ENCODE assay signal across 18 cellular contexts in genomic region chr6:104531591-104531990, GRCh38.
A peak's percentile ranks its signal among the peaks of the same experiment; 100 is the strongest.
DNase-seq lines count a peak whose midpoint lies in the region; ATAC-seq and TF ChIP-seq lines count a peak whose summit lies in the region.
"Had no signal": no experiment of that assay in that cellular context is flagged by ENCODE, and none has a peak within 500 bp of the region (broad histone marks: within the 10 kb centered on the region; RNA-seq: fewer than 3 reads in every experiment).

No MANE protein-coding gene starts in this region.

- peaks cover 11 to 32% of the 10 kb centered on the region in 2 donors for H3K4me1 ChIP-seq in ascending aorta
- peaks cover 0 to 7% (median 0%) of the 10 kb centered on the region in 6 donors for H3K4me1 ChIP-seq in spleen
- no peaks in the 10 kb centered on the region for H3K4me1 ChIP-seq in CD4-positive, alpha-beta memory T cell (ENCODE audit: insufficient read depth, low read length)
- H3K4me1 ChIP-seq: BE2C had no signal

- POLR2A ChIA-PET in CD4-positive, alpha-beta memory T cell (lab: Charles Lee; ENCODE audit: partially characterized antibody) = no interaction called here

- H3K9me3 Mint-ChIP-seq in mesothelial cell of epicardium = no peaks in the 10 kb centered on the region
- H3K9me3 Mint-ChIP-seq in CD4-positive, alpha-beta memory T cell = peaks cover 0 to 1% (median 0%) of the 10 kb centered on the region in 8 donors
- H3K9me3 Mint-ChIP-seq: CD4-positive, alpha-beta T cell had no signal

- DNase-seq in CD1c-positive myeloid dendritic cell (ENCODE audit: extremely low spot score) (peak; percentile 12), ascending aorta (ENCODE audit: low spot score in 2 of 2) (no peak), mesothelial cell of epicardium (ENCODE audit: low spot score in 2 of 2, unreplicated experiment in 2 of 2) (no peak), spleen (no peak), NCI-H2171 treated with DMSO at 0.1 percent for 48 hours (lab: John Stamatoyannopoulos, UW) (no peak), T-helper 1 cell (no peak)
- no peak for DNase-seq in CD4-positive, alpha-beta memory T cell
- DNase-seq: BE2C; CD4-positive, alpha-beta T cell; NCI-H1417; NCI-H187; NCI-H226; NCI-H524; NCI-H82; SHP77 treated with DMSO at 0.1 percent for 48 hours had no signal

- H3K4me3 ChIP-seq in ascending aorta = no peak overlapping the region
- no peak overlapping the region for H3K4me3 ChIP-seq in spleen
- no peak overlapping the region for H3K4me3 ChIP-seq in CD4-positive, alpha-beta memory T cell (ENCODE audit: low read length in 2 of 2)
- H3K4me3 ChIP-seq: GM12878, K562 had no signal

- H3K27me3 Mint-ChIP-seq in mesothelial cell of epicardium (ENCODE audit: low read depth) = no peaks in the 10 kb centered on the region
- peaks cover 3 to 5% of the 10 kb centered on the region in 2 donors for H3K27me3 Mint-ChIP-seq in CD4-positive, alpha-beta memory T cell
- H3K27me3 Mint-ChIP-seq: CD4-positive, alpha-beta T cell had no signal

- H3K36me3 ChIP-seq in ascending aorta (no peaks in the 10 kb centered on the region), spleen (no peaks in the 10 kb centered on the region)
- no peaks in the 10 kb centered on the region for H3K36me3 ChIP-seq in CD4-positive, alpha-beta memory T cell (ENCODE audit: insufficient read depth, low read length)
- H3K36me3 ChIP-seq: BE2C had no signal

- TF ChIP-seq CTCF in ascending aorta (IDR thresholded peaks at IDR 0.05) (no peak), mesothelial cell of epicardium (IDR thresholded peaks at IDR 0.05; ENCODE audit: unreplicated experiment) (no peak), spleen (IDR thresholded peaks at IDR 0.05 in 8 of 11, conservative IDR thresholded peaks at IDR 0.05 in 3 of 11) (no peak)

- H3K9me3 ChIP-seq in ascending aorta (no peaks in the 10 kb centered on the region), spleen (no peaks in the 10 kb centered on the region)
- H3K9me3 ChIP-seq in CD4-positive, alpha-beta memory T cell (ENCODE audit: control insufficient read depth in 1 of 2, low read length in 2 of 2) = no peaks in the 10 kb centered on the region
- H3K9me3 ChIP-seq: BE2C had no signal

- H3K4me3 Mint-ChIP-seq in mesothelial cell of epicardium = no peak overlapping the region
- no peak overlapping the region for H3K4me3 Mint-ChIP-seq in CD4-positive, alpha-beta memory T cell
- H3K4me3 Mint-ChIP-seq: CD4-positive, alpha-beta T cell had no signal

- H3K36me3 Mint-ChIP-seq in mesothelial cell of epicardium = no peaks in the 10 kb centered on the region
- no peaks in the 10 kb centered on the region for H3K36me3 Mint-ChIP-seq in CD4-positive, alpha-beta memory T cell

- H3K4me1 Mint-ChIP-seq in mesothelial cell of epicardium = peaks cover 51% of the 10 kb centered on the region
- peaks cover 0 to 1% (median 0%) of the 10 kb centered on the region in 4 donors for H3K4me1 Mint-ChIP-seq in CD4-positive, alpha-beta memory T cell

- WGBS in spleen, 5 donors = 56 to 73% (median 65%) methylated on average over 1 of the region's 1 CpG

- ATAC-seq in GM18909 (IDR thresholded peaks at IDR 0.05; ENCODE audit: poor library complexity, unreplicated experiment) = no peak
- ATAC-seq: GM12878, K562 had no signal

- CTCF ChIA-PET in CD4-positive, alpha-beta memory T cell (lab: Charles Lee; ENCODE audit: partially characterized antibody) = interaction anchor here (1.9 to 2.0 kb wide), 2 partner anchors 11 to 239 kb away, joined by 4 to 6 read pairs; no protein-coding TSS in a partner anchor

- H3K27me3 ChIP-seq in ascending aorta (no peaks in the 10 kb centered on the region), spleen (replicated peaks in 1 of 7) (peaks cover 0 to 3% (median 0%) of the 10 kb centered on the region in 7 donors)
- no peaks in the 10 kb centered on the region for H3K27me3 ChIP-seq in CD4-positive, alpha-beta memory T cell (ENCODE audit: insufficient read depth, low read length)
- H3K27me3 ChIP-seq: BE2C had no signal

- no peak for TF ChIP-seq POLR2A in spleen (IDR thresholded peaks at IDR 0.05)

- H3K27ac ChIP-seq in ascending aorta (peak overlapping the region; percentile 61 to 63), spleen (peak overlapping the region in 5 of 8 donors; percentile 7 to 61 (median 41))
- H3K27ac ChIP-seq in CD4-positive, alpha-beta memory T cell (ENCODE audit: low read depth, low read length) = no peak overlapping the region

- intact Hi-C loops in ascending aorta (cut with DNase I) = no loop called here
- intact Hi-C loops in spleen (cut with DNase I; ENCODE audit: low total_unique reads) = no loop called here
- intact Hi-C loops in CD4-positive, alpha-beta memory T cell (cut with micrococcal nuclease) = no loop called here

- peak overlapping the region; percentile 57 for H3K27ac Mint-ChIP-seq in mesothelial cell of epicardium
- no peak overlapping the region for H3K27ac Mint-ChIP-seq in CD4-positive, alpha-beta memory T cell
- H3K27ac Mint-ChIP-seq: CD4-positive, alpha-beta T cell had no signal
